ENCODE assay signal across 20 cellular contexts in genomic region chr15:32704343-32705076, GRCh38. TPM values are rescaled to one million over a fixed set of nuclear protein-coding genes. Genes with fewer than 3 reads are reported as not detected.
DNase-seq lines count a peak whose midpoint lies in the region; FAIRE-seq and TF ChIP-seq lines count a peak whose summit lies in the region.
"Had no signal": no experiment of that assay in that cellular context is flagged by ENCODE, and none has a peak within 500 bp of the region (broad histone marks: within the 10 kb centered on the region; RNA-seq: fewer than 3 reads in every experiment).

No MANE protein-coding gene starts in this region.

- peak overlapping the region; percentile 23 for H3K4me2 ChIP-seq in astrocyte (ENCODE audit: low read length)
- H3K4me2 ChIP-seq: neural progenitor cell had no signal

- H3K36me3 Mint-ChIP-seq in HFFc6 (ENCODE audit: low read depth) (peaks cover 4% of the 10 kb centered on the region), astrocyte (ENCODE audit: low read depth, unreplicated experiment) (no peaks in the 10 kb centered on the region)
- H3K36me3 Mint-ChIP-seq: CD4-positive, alpha-beta memory T cell; mesothelial cell of epicardium; neural progenitor cell; stimulated activated naive B cell treated with anti-CD40 and anti-IgM and Interleukin-4, amounts not matched to agents 10 μg/mL and 1 μg/mL and 100 μg/mL, for 72 hours had no signal

- H3K36me3 ChIP-seq in ACC112 (ENCODE audit: insufficient read depth, low read length) (no peaks in the 10 kb centered on the region), astrocyte (ENCODE audit: insufficient read depth, low read length) (no peaks in the 10 kb centered on the region)
- H3K36me3 ChIP-seq: neural progenitor cell, tibial artery had no signal

- H3K9ac ChIP-seq in astrocyte (ENCODE audit: low read length) = no peak overlapping the region
- H3K9ac ChIP-seq: neural progenitor cell had no signal

- FAIRE-seq in astrocyte (lab: Jason Lieb, UNC) = peak; percentile 67
- FAIRE-seq: H54, RCC 7860 had no signal

- peak; percentile 84 for DNase-seq in HFFc6
- peak; percentile 87 for DNase-seq in astrocyte (ENCODE audit: low read depth)
- DNase-seq in iris pigment epithelial cell (ENCODE audit: low read depth) = peak; percentile 59
- DNase-seq in medulla oblongata (ENCODE audit: extremely low spot score) = no peak
- no peak for DNase-seq in occipital lobe (lab: John Stamatoyannopoulos, UW)
- DNase-seq in NCI-H128 (lab: John Stamatoyannopoulos, UW; ENCODE audit: unreplicated experiment) = no peak
- no peak for DNase-seq in NCI-H526 (lab: John Stamatoyannopoulos, UW)
- DNase-seq: activated CD4-positive, alpha-beta T cell treated with anti-CD3 and anti-CD28 coated beads for 4 hours; activated effector memory CD4-positive, alpha-beta T cell treated with anti-CD3 and anti-CD28 coated beads, Interleukin-2, amount 50 U/mL, for 16 hours; CD4-positive, alpha-beta memory T cell; effector CD8-positive, alpha-beta T cell; KBM-7; NCI-H1417; stimulated activated naive B cell treated with anti-CD40 and anti-IgM and Interleukin-4, amounts not matched to agents 10 μg/mL and 1 μg/mL and 100 μg/mL, for 72 hours; tibial artery had no signal

- no peaks in the 10 kb centered on the region for H4K20me1 ChIP-seq in astrocyte (ENCODE audit: insufficient read depth, low read length)

- H3K4me3 ChIP-seq in ACC112 (ENCODE audit: low read depth, low read length) (no peak overlapping the region), astrocyte (ENCODE audit: insufficient read depth, low read depth, low read length) (no peak overlapping the region)
- H3K4me3 ChIP-seq: neural progenitor cell, tibial artery had no signal

- H3K4me1 ChIP-seq in ACC112 (ENCODE audit: control insufficient read depth, insufficient read depth, low read length, unreplicated experiment) = peaks cover 49% of the 10 kb centered on the region
- peaks cover 42% of the 10 kb centered on the region for H3K4me1 ChIP-seq in astrocyte (ENCODE audit: insufficient read depth, low read length)
- H3K4me1 ChIP-seq: tibial artery had no signal

- no peaks in the 10 kb centered on the region for H3K9me3 Mint-ChIP-seq in HFFc6
- peaks cover under 1% of the 10 kb centered on the region for H3K9me3 Mint-ChIP-seq in astrocyte (ENCODE audit: unreplicated experiment)
- H3K9me3 Mint-ChIP-seq: mesothelial cell of epicardium; neural progenitor cell; stimulated activated naive B cell treated with anti-CD40 and anti-IgM and Interleukin-4, amounts not matched to agents 10 μg/mL and 1 μg/mL and 100 μg/mL, for 72 hours had no signal

- H3K9me3 ChIP-seq in astrocyte (ENCODE audit: insufficient read depth, low read depth, low read length) = no peaks in the 10 kb centered on the region
- H3K9me3 ChIP-seq: tibial artery had no signal

- H3K27me3 ChIP-seq in ACC112 (ENCODE audit: insufficient read depth, low read length) = no peaks in the 10 kb centered on the region
- H3K27me3 ChIP-seq in astrocyte (ENCODE audit: insufficient read depth, low read length) = no peaks in the 10 kb centered on the region
- H3K27me3 ChIP-seq: neural progenitor cell, tibial artery had no signal

- H3K27ac Mint-ChIP-seq in HFFc6 (peak overlapping the region; percentile 86), astrocyte (ENCODE audit: unreplicated experiment) (peak overlapping the region; percentile 35)
- H3K27ac Mint-ChIP-seq: CD4-positive, alpha-beta memory T cell; mesothelial cell of epicardium; neural progenitor cell; stimulated activated naive B cell treated with anti-CD40 and anti-IgM and Interleukin-4, amounts not matched to agents 10 μg/mL and 1 μg/mL and 100 μg/mL, for 72 hours had no signal

- TF ChIP-seq CTCF in HFFc6 (IDR thresholded peaks at IDR 0.05) = no peak
- no peak for TF ChIP-seq CTCF in astrocyte (IDR thresholded peaks at IDR 0.05; ENCODE audit: insufficient read depth, low read depth, low read length)

- H3K79me2 ChIP-seq in ACC112 (ENCODE audit: control insufficient read depth, insufficient read depth, low read length, unreplicated experiment) (no peaks in the 10 kb centered on the region), astrocyte (ENCODE audit: insufficient read depth, low read length) (no peaks in the 10 kb centered on the region)

- peak overlapping the region; percentile 77 for H3K27ac ChIP-seq in ACC112 (ENCODE audit: low read depth, low read length)
- H3K27ac ChIP-seq in astrocyte (ENCODE audit: low read depth, low read length) = peak overlapping the region; percentile 29
- H3K27ac ChIP-seq: neural progenitor cell, tibial artery had no signal

- peak overlapping the region; percentile 52 for H2AFZ ChIP-seq in ACC112 (ENCODE audit: low read length, unreplicated experiment)
- no peak overlapping the region for H2AFZ ChIP-seq in astrocyte (ENCODE audit: low read depth, low read length)
- H2AFZ ChIP-seq: neural progenitor cell had no signal

- H3K27me3 Mint-ChIP-seq in HFFc6 (ENCODE audit: insufficient read depth) (peaks cover 4% of the 10 kb centered on the region; the same call in 1 of the 2 replicates), astrocyte (ENCODE audit: low read depth, unreplicated experiment) (peaks cover 8% of the 10 kb centered on the region)

- H3K4me3 Mint-ChIP-seq in HFFc6 (peak overlapping the region; percentile 63), astrocyte (ENCODE audit: unreplicated experiment) (no peak overlapping the region)
- H3K4me3 Mint-ChIP-seq: CD4-positive, alpha-beta memory T cell; mesothelial cell of epicardium; neural progenitor cell; stimulated activated naive B cell treated with anti-CD40 and anti-IgM and Interleukin-4, amounts not matched to agents 10 μg/mL and 1 μg/mL and 100 μg/mL, for 72 hours had no signal

- H3K4me1 Mint-ChIP-seq in HFFc6 (ENCODE audit: low read depth) (peaks cover 96% of the 10 kb centered on the region), astrocyte (ENCODE audit: low read depth, unreplicated experiment) (peaks cover 33% of the 10 kb centered on the region)
- H3K4me1 Mint-ChIP-seq: CD4-positive, alpha-beta memory T cell; neural progenitor cell; stimulated activated naive B cell treated with anti-CD40 and anti-IgM and Interleukin-4, amounts not matched to agents 10 μg/mL and 1 μg/mL and 100 μg/mL, for 72 hours had no signal

RNA-seq across cellular contexts. Expression of gene GREM1, which starts 13.3 kb away (rescaled TPM):
- total RNA-seq in HFFc6 (2021; fragmentation: NEBNext Ultra II Directional; extraction: Animal tissue kit (Norgen Biotek cat#: 25700)) = 1,000 to 10,000 TPM; 2,146 to 4,099 (median 3,549) TPM
- total RNA-seq in astrocyte (74.5 and 112 TPM in 2 replicates), occipital lobe (3.4 TPM)
- total RNA-seq: CD4-positive, alpha-beta memory T cell had no signal

Comparison
In these comparisons a context has a peak if more than half of its experiments do, and no peak if none do; other contexts are left out.
1. DNase-seq: peak in HFFc6 (single experiment), astrocyte (single experiment) and iris pigment epithelial cell (single experiment); none in medulla oblongata (single experiment), occipital lobe (single experiment), NCI-H128 (single experiment) and NCI-H526 (0 of 2).
2. RNA of gene GREM1, which starts 13.3 kb away (total RNA-seq): 2,146 to 4,099 TPM in HFFc6 and 74.5 to 112 TPM in astrocyte; 3.4 TPM in occipital lobe (single experiment); every median in the first group is over 10 times any median in the second.